Comparison of ENCODE assay signal across 39 cellular contexts in genomic region chr12:69620921-69621320, GRCh38. TPM values are rescaled to one million over a fixed set of nuclear protein-coding genes. Genes with fewer than 3 reads are reported as not detected.
"Had no signal": no experiment of that assay in that cellular context is flagged by ENCODE, and none has a peak within 500 bp of the region (broad histone marks: within the 10 kb centered on the region; RNA-seq: fewer than 3 reads in every experiment).

No MANE protein-coding gene starts in this region.

- H3K27ac ChIP-seq: brain microvascular endothelial cell, coronary artery, dorsolateral prefrontal cortex, gastroesophageal sphincter, WERI-Rb-1 had no signal

- H3K27me3 Mint-ChIP-seq: activated naive CD4-positive, alpha-beta T cell treated with anti-CD3 and anti-CD28 coated beads, Interleukin-2, amount 50 U/mL, for 24 hours had no signal

- H3K9me3 Mint-ChIP-seq: activated B cell treated with CpG ODN at 0.5 μM for 24 hours; activated CD8-positive, alpha-beta T cell treated with anti-CD3 and anti-CD28 coated beads for 36 hours; activated naive CD4-positive, alpha-beta T cell treated with anti-CD3 and anti-CD28 coated beads for 36 hours; activated naive CD4-positive, alpha-beta T cell treated with anti-CD3 and anti-CD28 coated beads, Interleukin-2, amount 50 U/mL, for 24 hours; activated naive CD8-positive, alpha-beta T cell treated with anti-CD3 and anti-CD28 coated beads for 36 hours; activated naive CD8-positive, alpha-beta T cell treated with anti-CD3 and anti-CD28 coated beads, Interleukin-2, amount 50 U/mL, for 24 hours; activated T-helper 1 cell treated with anti-CD3 and anti-CD28 coated beads, Interleukin-12 subunit alpha, Interleukin-12 subunit beta, Interleukin-2, Interleukin-4 antibody, amounts not matched to agents 30 ng/mL and 10 ng/mL and 1 ng/mL, durations not matched to agents 14 hours and 24 hours and 36 hours; activated T-helper 2 cell treated with anti-CD3 and anti-CD28 coated beads, Interferon-gamma antibody, Interleukin-2, Interleukin-4, amounts not matched to agents 10 μg/mL and 5 μg/mL and 100 μg/mL, durations not matched to agents 14 hours and 24 hours and 36 hours; central memory CD8-positive, alpha-beta T cell; dendritic cell treated with granulocyte-macrophage colony-stimulating factor and Interleukin-4, amounts not matched to agents 40 ng/mL and 50 ng/mL, for 4 days; endodermal cell; T-helper 2 cell treated with Interferon-gamma antibody and Interleukin-4, amounts not matched to agents 5 μg/mL and 100 μg/mL, for 36 hours had no signal

- H3K9me3 ChIP-seq: gastroesophageal sphincter, heart right ventricle had no signal

- H3K27me3 ChIP-seq: brain microvascular endothelial cell, dorsolateral prefrontal cortex, gastroesophageal sphincter, heart right ventricle had no signal

- H3K4me3 Mint-ChIP-seq: activated B cell treated with CpG ODN at 0.5 μM for 24 hours; activated CD8-positive, alpha-beta T cell treated with anti-CD3 and anti-CD28 coated beads for 36 hours; activated naive CD4-positive, alpha-beta T cell treated with anti-CD3 and anti-CD28 coated beads for 36 hours; activated naive CD4-positive, alpha-beta T cell treated with anti-CD3 and anti-CD28 coated beads, Interleukin-2, amount 50 U/mL, for 24 hours; activated naive CD8-positive, alpha-beta T cell treated with anti-CD3 and anti-CD28 coated beads for 36 hours; activated naive CD8-positive, alpha-beta T cell treated with anti-CD3 and anti-CD28 coated beads, Interleukin-2, amount 50 U/mL, for 24 hours; activated T-helper 1 cell treated with anti-CD3 and anti-CD28 coated beads, Interleukin-12 subunit alpha, Interleukin-12 subunit beta, Interleukin-2, Interleukin-4 antibody, amounts not matched to agents 30 ng/mL and 10 ng/mL and 1 ng/mL, durations not matched to agents 14 hours and 24 hours and 36 hours; central memory CD8-positive, alpha-beta T cell; dendritic cell treated with granulocyte-macrophage colony-stimulating factor and Interleukin-4, amounts not matched to agents 40 ng/mL and 50 ng/mL, for 4 days; endodermal cell; T-helper 17 cell; T-helper 2 cell treated with Interferon-gamma antibody and Interleukin-4, amounts not matched to agents 5 μg/mL and 100 μg/mL, for 36 hours had no signal

- H3K27ac Mint-ChIP-seq: activated B cell treated with CpG ODN at 0.5 μM for 24 hours; activated CD8-positive, alpha-beta T cell treated with anti-CD3 and anti-CD28 coated beads for 36 hours; activated naive CD4-positive, alpha-beta T cell treated with anti-CD3 and anti-CD28 coated beads for 36 hours; activated naive CD4-positive, alpha-beta T cell treated with anti-CD3 and anti-CD28 coated beads, Interleukin-2, amount 50 U/mL, for 24 hours; activated naive CD8-positive, alpha-beta T cell treated with anti-CD3 and anti-CD28 coated beads for 36 hours; activated naive CD8-positive, alpha-beta T cell treated with anti-CD3 and anti-CD28 coated beads, Interleukin-2, amount 50 U/mL, for 24 hours; activated T-helper 1 cell treated with anti-CD3 and anti-CD28 coated beads, Interleukin-12 subunit alpha, Interleukin-12 subunit beta, Interleukin-2, Interleukin-4 antibody, amounts not matched to agents 30 ng/mL and 10 ng/mL and 1 ng/mL, durations not matched to agents 14 hours and 24 hours and 36 hours; activated T-helper 2 cell treated with anti-CD3 and anti-CD28 coated beads, Interferon-gamma antibody, Interleukin-2, Interleukin-4, amounts not matched to agents 10 μg/mL and 5 μg/mL and 100 μg/mL, durations not matched to agents 14 hours and 24 hours and 36 hours; dendritic cell treated with granulocyte-macrophage colony-stimulating factor and Interleukin-4, amounts not matched to agents 40 ng/mL and 50 ng/mL, for 4 days; endodermal cell; T-helper 17 cell; T-helper 2 cell treated with Interferon-gamma antibody and Interleukin-4, amounts not matched to agents 5 μg/mL and 100 μg/mL, for 36 hours had no signal

- H3K36me3 ChIP-seq: brain microvascular endothelial cell, gastroesophageal sphincter, heart right ventricle, WERI-Rb-1 had no signal

- H3K4me3 ChIP-seq: coronary artery, dorsolateral prefrontal cortex, gastroesophageal sphincter, heart right ventricle had no signal

- H3K4me1 ChIP-seq: gastroesophageal sphincter had no signal

- ATAC-seq: activated CD4-positive, CD25-positive, alpha-beta regulatory T cell treated with anti-CD3 and anti-CD28 coated beads, Interleukin-2, amount 50 U/mL, for 24 hours; activated CD8-positive, alpha-beta T cell treated with anti-CD3 and anti-CD28 coated beads for 36 hours; activated naive CD8-positive, alpha-beta T cell treated with anti-CD3 and anti-CD28 coated beads, Interleukin-2, amount 50 U/mL, for 24 hours; esophagus mucosa; gastroesophageal sphincter; T-helper 17 cell had no signal

- H3K4me1 Mint-ChIP-seq: activated B cell treated with CpG ODN at 0.5 μM for 24 hours; activated naive CD4-positive, alpha-beta T cell treated with anti-CD3 and anti-CD28 coated beads, Interleukin-2, amount 50 U/mL, for 24 hours; activated naive CD8-positive, alpha-beta T cell treated with anti-CD3 and anti-CD28 coated beads for 36 hours; activated naive CD8-positive, alpha-beta T cell treated with anti-CD3 and anti-CD28 coated beads, Interleukin-2, amount 50 U/mL, for 24 hours; central memory CD8-positive, alpha-beta T cell; T-helper 17 cell had no signal

- H3K36me3 Mint-ChIP-seq: activated naive CD4-positive, alpha-beta T cell treated with anti-CD3 and anti-CD28 coated beads, Interleukin-2, amount 50 U/mL, for 24 hours; activated naive CD8-positive, alpha-beta T cell treated with anti-CD3 and anti-CD28 coated beads for 36 hours had no signal

- DNase-seq: activated B cell treated with CpG ODN at 0.5 μM for 24 hours; activated CD4-positive, alpha-beta T cell treated with anti-CD3 and anti-CD28 coated beads for 48 hours; activated CD4-positive, alpha-beta T cell treated with anti-CD3 and anti-CD28 coated beads, Interleukin-2, amount 50 U/mL, for 1 hour; activated CD4-positive, alpha-beta T cell treated with anti-CD3 and anti-CD28 coated beads, Interleukin-2, amount 50 U/mL, for 48 hours; activated CD8-positive, alpha-beta memory T cell treated with anti-CD3 and anti-CD28 coated beads for 24 hours; activated CD8-positive, alpha-beta T cell treated with anti-CD3 and anti-CD28 coated beads for 36 hours; activated effector memory CD4-positive, alpha-beta T cell treated with anti-CD3 and anti-CD28 coated beads, Interleukin-2, amount 50 U/mL, for 16 hours; activated naive CD4-positive, alpha-beta T cell treated with anti-CD3 and anti-CD28 coated beads for 36 hours; activated naive CD8-positive, alpha-beta T cell treated with anti-CD3 and anti-CD28 coated beads for 36 hours; activated naive CD8-positive, alpha-beta T cell treated with anti-CD3 and anti-CD28 coated beads, Interleukin-2, amount 50 U/mL, for 24 hours; activated T-cell treated with anti-CD3 and anti-CD28 coated beads, Interleukin-2, amount 50 U/mL, for 48 hours; amniotic stem cell; anterior cingulate cortex; brain microvascular endothelial cell; dorsolateral prefrontal cortex; effector memory CD4-positive, alpha-beta T cell; endodermal cell; foreskin melanocyte; heart right ventricle; T-helper 1 cell; T-helper 17 cell; T1000; WERI-Rb-1 had no signal

RNA-seq across cellular contexts. Expression of gene LRRC10, which starts 10.2 kb away (rescaled TPM):
- total RNA-seq: activated B cell treated with CpG ODN at 0.5 μM for 24 hours; activated CD8-positive, alpha-beta T cell treated with anti-CD3 and anti-CD28 coated beads for 36 hours; activated naive CD4-positive, alpha-beta T cell treated with anti-CD3 and anti-CD28 coated beads for 36 hours; activated naive CD8-positive, alpha-beta T cell treated with anti-CD3 and anti-CD28 coated beads for 36 hours; activated T-helper 1 cell treated with anti-CD3 and anti-CD28 coated beads, Interleukin-12 subunit alpha, Interleukin-12 subunit beta, Interleukin-2, Interleukin-4 antibody, amounts not matched to agents 30 ng/mL and 10 ng/mL and 1 ng/mL, durations not matched to agents 14 hours and 24 hours and 36 hours; activated T-helper 2 cell treated with anti-CD3 and anti-CD28 coated beads, Interferon-gamma antibody, Interleukin-2, Interleukin-4, amounts not matched to agents 10 μg/mL and 5 μg/mL and 100 μg/mL, durations not matched to agents 14 hours and 24 hours and 36 hours; astrocyte; bronchial epithelial cell; cerebellum; dorsolateral prefrontal cortex; endodermal cell; epithelial cell of proximal tubule; esophagus mucosa; fibroblast of lung; gastroesophageal sphincter; glomerular endothelial cell; T-helper 17 cell had no signal
- polyA plus RNA-seq: fibroblast of lung had no signal
